Comparison of ENCODE assay signal across 23 cellular contexts in the genomic region with DNA sequence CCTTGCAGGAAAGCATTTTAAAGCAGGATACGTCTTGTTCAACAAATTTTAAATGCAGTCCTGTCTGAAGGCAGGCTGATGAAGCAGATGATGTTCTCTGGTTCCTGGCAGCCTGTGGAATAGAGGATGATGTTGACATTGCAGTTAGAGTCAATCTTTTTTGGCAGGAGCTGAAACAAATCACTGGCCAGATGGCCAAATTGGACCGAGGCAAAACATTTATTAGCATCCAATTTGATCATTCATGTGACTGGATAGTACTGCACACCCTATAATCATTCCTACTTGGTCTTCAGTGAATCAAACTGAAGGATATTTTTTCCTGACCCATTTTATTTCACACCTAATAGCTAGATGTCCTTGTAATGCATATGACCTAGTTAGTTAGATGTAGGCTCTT.
"Had no signal": no experiment of that assay in that cellular context is flagged by ENCODE, and none has a peak within 500 bp of the region (broad histone marks: within the 10 kb centered on the region; RNA-seq: fewer than 3 reads in every experiment).

No MANE protein-coding gene starts in this region.

- DNase-seq: activated CD4-positive, alpha-beta memory T cell treated with anti-CD3 and anti-CD28 coated beads, Interleukin-2, amount 10 ng/mL, durations not matched to agents 7 days and 5 days; activated CD4-positive, alpha-beta T cell treated with anti-CD3 and anti-CD28 coated beads for 1 hour; activated CD4-positive, alpha-beta T cell treated with anti-CD3 and anti-CD28 coated beads, Interleukin-2, amount 10 ng/mL, durations not matched to agents 7 days and 5 days; activated CD8-positive, alpha-beta memory T cell treated with anti-CD3 and anti-CD28 coated beads, Interleukin-2, amount 50 U/mL, for 48 hours; activated gamma-delta T cell; activated naive CD4-positive, alpha-beta T cell treated with anti-CD3 and anti-CD28 coated beads, Interleukin-2, amount 10 ng/mL, durations not matched to agents 7 days and 5 days; activated naive CD8-positive, alpha-beta T cell treated with anti-CD3 and anti-CD28 coated beads, Interleukin-2, amount 10 ng/mL, durations not matched to agents 7 days and 5 days; activated T-cell treated with anti-CD3 and anti-CD28 coated beads, Interleukin-2, amount 50 U/mL, for 24 hours; dorsolateral prefrontal cortex; effector memory CD4-positive, alpha-beta T cell; gastrocnemius medialis; glutamatergic neuron; left ventricle myocardium superior; stimulated activated CD4-positive, alpha-beta T cell treated with anti-CD3 and anti-CD28 coated beads, Interleukin-12 subunit alpha, Interleukin-12 subunit beta, amount 100 ng/mL, for 4 hours; stimulated activated CD4-positive, alpha-beta T cell treated with anti-CD3 and anti-CD28 coated beads, Interleukin-4, amount 100 ng/mL, for 4 hours; stimulated activated CD8-positive, alpha-beta memory T cell treated with anti-CD3 and anti-CD28 coated beads, Interleukin-4, amount 100 ng/mL, for 48 hours; stimulated activated naive CD8-positive, alpha-beta T cell treated with anti-CD3 and anti-CD28 coated beads, Interleukin-15, amount 100 ng/mL, for 72 hours; substantia nigra; thyroid gland; upper lobe of left lung had no signal

- ATAC-seq: gastrocnemius medialis; left ventricle myocardium superior; sciatic nerve; stimulated activated memory B cell treated with anti-CD40 and anti-IgM and Interleukin-4, amounts not matched to agents 10 μg/mL and 1 μg/mL and 100 μg/mL, for 72 hours; stimulated activated naive CD8-positive, alpha-beta T cell treated with anti-CD3 and anti-CD28 coated beads, Interleukin-15, amount 100 ng/mL, for 72 hours; WTC11 had no signal
